1 cellular context compared by ENCODE assay signal in genomic region chr3:149765762-149766334, GRCh38.
TF ChIP-seq lines count a peak whose summit lies in the region.

No MANE protein-coding gene starts in this region.

TF ChIP-seq in HCT116, 20 proteins besides CTCF, POLR2A, EP300 and RAD21 (continued from another document):
- TF ChIP-seq, protein P1, sequence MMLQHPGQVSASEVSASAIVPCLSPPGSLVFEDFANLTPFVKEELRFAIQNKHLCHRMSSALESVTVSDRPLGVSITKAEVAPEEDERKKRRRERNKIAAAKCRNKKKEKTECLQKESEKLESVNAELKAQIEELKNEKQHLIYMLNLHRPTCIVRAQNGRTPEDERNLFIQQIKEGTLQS (IDR thresholded peaks at IDR 0.05): no peak
- TF ChIP-seq SIN3A (IDR thresholded peaks at IDR 0.05; ENCODE audit: low read depth) (no peak), CBX3 (IDR thresholded peaks at IDR 0.05; ENCODE audit: low read depth) (no peak), ELF1 (IDR thresholded peaks at IDR 0.05; ENCODE audit: borderline replicate concordance, low read depth) (no peak), CEBPB (IDR thresholded peaks at IDR 0.05; ENCODE audit: low read depth) (no peak), POLR2AphosphoS5 (IDR thresholded peaks at IDR 0.05; ENCODE audit: low read depth, low read length) (no peak), TCF7L2 (IDR thresholded peaks at IDR 0.05; ENCODE audit: borderline replicate concordance, extremely low read depth, insufficient read depth, insufficient read length) (no peak)
TF ChIP-seq in HCT116: peak in this region for 0.
